In the genomic region with DNA sequence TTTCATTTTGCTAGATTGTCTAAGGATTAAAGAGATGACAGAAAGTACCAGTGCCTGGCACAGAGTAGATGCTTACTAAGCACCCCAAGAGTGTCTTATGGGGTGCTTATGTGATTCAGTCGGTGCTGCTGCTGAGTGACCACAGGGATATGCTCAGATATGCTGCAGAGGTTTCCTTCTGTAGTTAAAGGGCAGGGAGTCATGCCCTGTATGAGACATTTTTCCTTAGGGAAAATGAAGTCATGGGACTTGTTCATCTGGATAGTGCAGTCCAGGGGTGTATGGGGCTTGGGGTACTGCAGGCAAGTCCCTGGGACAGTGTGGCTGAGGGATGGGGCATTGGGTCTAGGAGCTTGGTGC, we compare ENCODE assay signal across 15 cellular contexts. TPM values are rescaled to one million over a fixed set of nuclear protein-coding genes. Genes with fewer than 3 reads are reported as not detected.
A peak's percentile ranks its signal among the peaks of the same experiment; 100 is the strongest.
DNase-seq lines count a peak whose midpoint lies in the region; ATAC-seq and TF ChIP-seq lines count a peak whose summit lies in the region.
"Had no signal": no experiment of that assay in that cellular context is flagged by ENCODE, and none has a peak within 500 bp of the region (broad histone marks: within the 10 kb centered on the region; RNA-seq: fewer than 3 reads in every experiment).

No MANE protein-coding gene starts in this region.

- H3K4me1 ChIP-seq in breast epithelium (no peaks in the 10 kb centered on the region), SJSA1 (replicated peaks) (peaks cover 62% of the 10 kb centered on the region), colonic mucosa (peaks cover 16% of the 10 kb centered on the region), right cardiac atrium (ENCODE audit: control insufficient read depth, insufficient read depth, low read length) (no peaks in the 10 kb centered on the region), esophagus muscularis mucosa (peaks cover 22 to 76% (median 67%) of the 10 kb centered on the region in 4 donors)

- peak overlapping the region in 1 of 2 donors; percentile 14 for H3K9ac ChIP-seq in colonic mucosa (ENCODE audit: low read depth in 2 of 2, low read length in 2 of 2)

- H3K9me3 ChIP-seq in breast epithelium (no peaks in the 10 kb centered on the region), SJSA1 (replicated peaks) (no peaks in the 10 kb centered on the region), colonic mucosa (no peaks in the 10 kb centered on the region), right cardiac atrium (ENCODE audit: control insufficient read depth, low read length) (no peaks in the 10 kb centered on the region), esophagus muscularis mucosa (no peaks in the 10 kb centered on the region)

- H3K9me3 Mint-ChIP-seq in MCF 10A (ENCODE audit: unreplicated experiment) = no peaks in the 10 kb centered on the region
- H3K9me3 Mint-ChIP-seq: activated CD8-positive, alpha-beta T cell treated with anti-CD3 and anti-CD28 coated beads for 36 hours; activated T-helper 17 cell treated with anti-CD3 and anti-CD28 coated beads, Interleukin-2, amount 50 U/mL, for 72 hours had no signal

- TF ChIP-seq POLR2A in breast epithelium (IDR thresholded peaks at IDR 0.05) (no peak), esophagus muscularis mucosa (IDR thresholded peaks at IDR 0.05; ENCODE audit: low read depth) (no peak)

- no peaks in the 10 kb centered on the region for H3K36me3 Mint-ChIP-seq in MCF 10A (ENCODE audit: insufficient read depth, unreplicated experiment)

- peaks cover 54% of the 10 kb centered on the region for H3K4me1 Mint-ChIP-seq in MCF 10A (ENCODE audit: insufficient read depth, unreplicated experiment)

- WGBS in right cardiac atrium = 42% methylated on average over 1 of the region's 1 CpG
- WGBS in esophagus muscularis mucosa = 55% methylated on average over 1 of the region's 1 CpG

- ATAC-seq in right cardiac atrium = no peak
- ATAC-seq: activated CD8-positive, alpha-beta T cell treated with anti-CD3 and anti-CD28 coated beads for 36 hours; activated T-helper 17 cell treated with anti-CD3 and anti-CD28 coated beads, Interleukin-2, amount 50 U/mL, for 72 hours had no signal

- CTCF ChIA-PET in MCF 10A (lab: Yijun Ruan, JAX) = interaction anchor here (0.6 to 11.0 kb wide), 7 partner anchors 15 to 1024 kb away, joined by 3 to 71 read pairs (median 6); no protein-coding TSS in a partner anchor

- BruUV-seq in MCF 10A (replicated peaks; lab: Mats Ljungman, UMichigan) = no TSS peak

- POLR2A ChIA-PET in MCF 10A (lab: Yijun Ruan, JAX) = interaction anchor here (0.7 to 3.2 kb wide), 13 partner anchors 10 to 482 kb away, joined by 3 to 28 read pairs (median 4); a partner anchor contains a TSS

- H3K27me3 Mint-ChIP-seq in MCF 10A (ENCODE audit: insufficient read depth, unreplicated experiment) = no peaks in the 10 kb centered on the region

- H3K36me3 ChIP-seq in breast epithelium = no peaks in the 10 kb centered on the region
- no peaks in the 10 kb centered on the region for H3K36me3 ChIP-seq in SJSA1
- H3K36me3 ChIP-seq in colonic mucosa = no peaks in the 10 kb centered on the region
- no peaks in the 10 kb centered on the region for H3K36me3 ChIP-seq in esophagus muscularis mucosa

- in situ Hi-C loops in GM13977 (cut with MboI; ENCODE audit: low pct_unique_long_range_greater_than_20kb, low sequenced_read_pairs, unreplicated experiment) = no loop called here

- H3K27me3 ChIP-seq in breast epithelium (no peaks in the 10 kb centered on the region), SJSA1 (replicated peaks) (no peaks in the 10 kb centered on the region), colonic mucosa (no peaks in the 10 kb centered on the region), right cardiac atrium (ENCODE audit: control insufficient read depth, insufficient read depth) (no peaks in the 10 kb centered on the region), esophagus muscularis mucosa (no peaks in the 10 kb centered on the region)
- H3K27me3 ChIP-seq: hepatocyte had no signal

- no peak for DNase-seq in MCF 10A (ENCODE audit: unreplicated experiment)
- DNase-seq in breast epithelium (ENCODE audit: low spot score in 2 of 2) = no peak
- DNase-seq in SJSA1 (ENCODE audit: low read depth in 1 of 2, low spot score in 2 of 2) = no peak
- DNase-seq in epithelial cell of prostate (ENCODE audit: low read depth, low spot score) = no peak
- DNase-seq in GM13977 (ENCODE audit: low spot score) = no peak
- DNase-seq in colonic mucosa = no peak
- DNase-seq in right cardiac atrium = no peak
- no peak for DNase-seq in esophagus muscularis mucosa (ENCODE audit: extremely low spot score)
- DNase-seq: activated CD8-positive, alpha-beta T cell treated with anti-CD3 and anti-CD28 coated beads for 36 hours; NCI-H2081 treated with DMSO at 0.1 percent for 48 hours; NCI-H69; SHP77 had no signal

- H3K27ac Mint-ChIP-seq in MCF 10A (ENCODE audit: low read depth, unreplicated experiment) = no peak overlapping the region
- H3K27ac Mint-ChIP-seq: activated CD8-positive, alpha-beta T cell treated with anti-CD3 and anti-CD28 coated beads for 36 hours; activated T-helper 17 cell treated with anti-CD3 and anti-CD28 coated beads, Interleukin-2, amount 50 U/mL, for 72 hours had no signal

- H3K4me3 Mint-ChIP-seq in MCF 10A (ENCODE audit: unreplicated experiment) = peak overlapping the region; percentile 3
- H3K4me3 Mint-ChIP-seq: activated CD8-positive, alpha-beta T cell treated with anti-CD3 and anti-CD28 coated beads for 36 hours; activated T-helper 17 cell treated with anti-CD3 and anti-CD28 coated beads, Interleukin-2, amount 50 U/mL, for 72 hours had no signal

- TF ChIP-seq EP300 in esophagus muscularis mucosa (IDR thresholded peaks at IDR 0.05) = no peak

- H3K27ac ChIP-seq in breast epithelium = no peak overlapping the region
- peak overlapping the region; percentile 40 for H3K27ac ChIP-seq in SJSA1
- H3K27ac ChIP-seq in epithelial cell of prostate = peak overlapping the region; percentile 63
- no peak overlapping the region for H3K27ac ChIP-seq in colonic mucosa
- H3K27ac ChIP-seq in right cardiac atrium (ENCODE audit: low read length) = no peak overlapping the region
- H3K27ac ChIP-seq in esophagus muscularis mucosa (replicated peaks in 1 of 4) = no peak overlapping the region
- H3K27ac ChIP-seq: coronary artery, hepatocyte had no signal

- no peak for TF ChIP-seq CTCF in MCF 10A (IDR thresholded peaks at IDR 0.05; ENCODE audit: unreplicated experiment)
- no peak for TF ChIP-seq CTCF in breast epithelium (IDR thresholded peaks at IDR 0.05)
- no peak for TF ChIP-seq CTCF in GM13977 (IDR thresholded peaks at IDR 0.05; ENCODE audit: extremely low read depth, insufficient read depth, missing control alignments)
- no peak for TF ChIP-seq CTCF in colonic mucosa (IDR thresholded peaks at IDR 0.05)
- no peak for TF ChIP-seq CTCF in esophagus muscularis mucosa (IDR thresholded peaks at IDR 0.05)

- H3K4me3 ChIP-seq in breast epithelium = no peak overlapping the region
- no peak overlapping the region for H3K4me3 ChIP-seq in SJSA1
- H3K4me3 ChIP-seq in colonic mucosa = no peak overlapping the region
- H3K4me3 ChIP-seq in right cardiac atrium (ENCODE audit: low read length) = no peak overlapping the region
- no peak overlapping the region for H3K4me3 ChIP-seq in esophagus muscularis mucosa
- H3K4me3 ChIP-seq: coronary artery, hepatocyte had no signal

- intact Hi-C loops in MCF 10A (cut with micrococcal nuclease) (loop anchor here (1.0 to 10.0 kb wide), 3 partner anchors 16 to 95 kb away; no protein-coding TSS in a partner anchor), breast epithelium (cut with DNase I; ENCODE audit: low total_unique reads) (no loop called here), colonic mucosa (cut with DNase I) (no loop called here), right cardiac atrium (cut with DNase I) (no loop called here), esophagus muscularis mucosa (cut with DNase I) (no loop called here)

RNA-seq across cellular contexts. Expression of a gene that starts 25.1 kb away (rescaled TPM):
- total RNA-seq in MCF 10A (2022) = 2.4 and 2.7 TPM in 2 replicates
- 1 to 10 TPM in 1 of 3 donors, under 1 TPM in 2; 0.44 to 7.4 (median 0.66) TPM for total RNA-seq in breast epithelium
- total RNA-seq in SJSA1 (2014; rRNA removed; shearing (Covaris generic)) = 6.2 TPM in 2 replicates
- total RNA-seq in colonic mucosa = 1 to 10 TPM; 4.0 to 6.1 TPM
- 1 to 10 TPM in 3 of 4 donors, under 1 TPM in 1; 0.99 to 3.0 (median 1.3) TPM for total RNA-seq in right cardiac atrium
- polyA plus RNA-seq in right cardiac atrium = 1.9 TPM
- 10 to 100 TPM; 19.4 to 39.5 (median 32.8) TPM for total RNA-seq in esophagus muscularis mucosa

Comparison
In these comparisons a context has a peak if more than half of its experiments do, and no peak if none do; other contexts are left out.
1. H3K27ac ChIP-seq: peak in SJSA1 (single experiment) and epithelial cell of prostate (single experiment); none in breast epithelium (0 of 2), colonic mucosa (single experiment), right cardiac atrium (single experiment) and esophagus muscularis mucosa (0 of 4).